In the genomic region with DNA sequence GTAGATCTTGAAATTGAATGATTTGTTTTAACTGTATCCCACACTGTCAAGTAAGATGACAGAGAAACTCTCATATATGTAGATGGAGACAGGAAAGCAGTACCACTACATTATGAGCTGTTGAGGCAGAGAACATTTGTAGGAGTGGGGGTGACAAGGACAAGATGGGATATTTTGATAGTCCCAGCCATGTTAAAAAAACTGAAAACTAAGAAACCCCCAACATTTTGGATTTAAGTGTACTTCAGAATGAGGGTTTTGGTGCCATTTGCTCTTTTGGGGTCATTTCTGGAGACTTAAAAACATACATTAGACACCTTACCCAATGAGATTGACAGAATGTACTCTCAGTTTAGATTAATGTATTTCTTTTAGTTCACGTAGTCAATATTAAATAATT, we compare ENCODE assay signal across 12 cellular contexts.
A peak's percentile ranks its signal among the peaks of the same experiment; 100 is the strongest.
DNase-seq lines count a peak whose midpoint lies in the region; ATAC-seq and TF ChIP-seq lines count a peak whose summit lies in the region.
"Had no signal": no experiment of that assay in that cellular context is flagged by ENCODE, and none has a peak within 500 bp of the region (broad histone marks: within the 10 kb centered on the region; RNA-seq: fewer than 3 reads in every experiment).

No MANE protein-coding gene starts in this region.

- H3K4me1 Mint-ChIP-seq in activated CD4-positive, alpha-beta T cell treated with anti-CD3 and anti-CD28 coated beads, Interleukin-2, amount 10 ng/mL, durations not matched to agents 7 days and 5 days: peaks cover 25% of the 10 kb centered on the region
- H3K4me1 Mint-ChIP-seq in T-helper 17 cell: peaks cover 18% of the 10 kb centered on the region
- H3K4me1 Mint-ChIP-seq in stimulated activated effector memory CD8-positive, alpha-beta T cell treated with anti-CD3 and anti-CD28 coated beads, Interleukin-12 subunit alpha, Interleukin-12 subunit beta, amount 100 ng/mL, for 72 hours: peaks cover 34% of the 10 kb centered on the region

- peak overlapping the region; percentile 32 for H3K27ac Mint-ChIP-seq in activated CD4-positive, alpha-beta T cell treated with anti-CD3 and anti-CD28 coated beads, Interleukin-2, amount 10 ng/mL, durations not matched to agents 7 days and 5 days
- peak overlapping the region; percentile 86 for H3K27ac Mint-ChIP-seq in T-helper 17 cell
- peak overlapping the region; percentile 7 for H3K27ac Mint-ChIP-seq in stimulated activated effector memory CD8-positive, alpha-beta T cell treated with anti-CD3 and anti-CD28 coated beads, Interleukin-12 subunit alpha, Interleukin-12 subunit beta, amount 100 ng/mL, for 72 hours

- H3K36me3 ChIP-seq in left lung (no peaks in the 10 kb centered on the region), ascending aorta (no peaks in the 10 kb centered on the region)

- DNase-seq in activated CD4-positive, alpha-beta T cell treated with anti-CD3 and anti-CD28 coated beads, Interleukin-2, amount 10 ng/mL, durations not matched to agents 7 days and 5 days: no peak
- DNase-seq in activated CD4-positive, alpha-beta T cell treated with anti-CD3 and anti-CD28 coated beads for 4 hours: no peak
- no peak for DNase-seq in T-helper 17 cell
- no peak for DNase-seq in left lung
- DNase-seq in stimulated activated effector memory CD8-positive, alpha-beta T cell treated with anti-CD3 and anti-CD28 coated beads, Interleukin-12 subunit alpha, Interleukin-12 subunit beta, amount 100 ng/mL, for 72 hours (ENCODE audit: low spot score in 2 of 2): no peak
- DNase-seq in ascending aorta (ENCODE audit: low spot score in 2 of 2): no peak
- DNase-seq: hypothalamus, NCI-H1092 treated with DMSO at 0.1 percent for 48 hours, NCI-H510A treated with DMSO at 0.1 percent for 48 hours had no signal

- CTCF ChIA-PET in activated CD4-positive, alpha-beta T cell treated with anti-CD3 and anti-CD28 coated beads, Interleukin-2, amount 10 ng/mL, durations not matched to agents 7 days and 5 days (lab: Charles Lee): no interaction called here

- TF ChIP-seq CTCF in left lung (IDR thresholded peaks at IDR 0.05) (no peak), ascending aorta (IDR thresholded peaks at IDR 0.05) (no peak)

- H3K4me1 ChIP-seq in left lung (peaks cover 0 to 34% of the 10 kb centered on the region in 2 donors), ascending aorta (peaks cover 0 to 8% of the 10 kb centered on the region in 2 donors)

- H3K9me3 ChIP-seq in T-helper 17 cell (ENCODE audit: control insufficient read depth, low read length, poor library complexity, severe bottlenecking): no peaks in the 10 kb centered on the region
- H3K9me3 ChIP-seq in left lung: no peaks in the 10 kb centered on the region
- H3K9me3 ChIP-seq in ascending aorta: no peaks in the 10 kb centered on the region

- intact Hi-C loops in left lung (cut with DNase I) (no loop called here), ascending aorta (cut with DNase I) (loop anchor here (5.0 to 10.0 kb wide), 5 partner anchors 194 to 523 kb away; partner anchors contain the start of genes DCK, GRSF1 and MOB1B)

- peaks cover 76% of the 10 kb centered on the region for H3K27me3 Mint-ChIP-seq in activated CD4-positive, alpha-beta T cell treated with anti-CD3 and anti-CD28 coated beads, Interleukin-2, amount 10 ng/mL, durations not matched to agents 7 days and 5 days
- H3K27me3 Mint-ChIP-seq in T-helper 17 cell: peaks cover 57% of the 10 kb centered on the region

- no peaks in the 10 kb centered on the region for H3K36me3 Mint-ChIP-seq in activated CD4-positive, alpha-beta T cell treated with anti-CD3 and anti-CD28 coated beads, Interleukin-2, amount 10 ng/mL, durations not matched to agents 7 days and 5 days (ENCODE audit: low read depth)
- H3K36me3 Mint-ChIP-seq in T-helper 17 cell (ENCODE audit: low read depth): no peaks in the 10 kb centered on the region
- H3K36me3 Mint-ChIP-seq in stimulated activated effector memory CD8-positive, alpha-beta T cell treated with anti-CD3 and anti-CD28 coated beads, Interleukin-12 subunit alpha, Interleukin-12 subunit beta, amount 100 ng/mL, for 72 hours: no peaks in the 10 kb centered on the region

- H3K27ac ChIP-seq in left lung (peak overlapping the region; percentile 16 to 76), ascending aorta (no peak overlapping the region)
- H3K27ac ChIP-seq: RWPE1 had no signal

- peaks cover 0 to 48% of the 10 kb centered on the region in 2 donors for H3K27me3 ChIP-seq in left lung
- no peaks in the 10 kb centered on the region for H3K27me3 ChIP-seq in ascending aorta

- H3K4me3 ChIP-seq in left lung: peak overlapping the region in 1 of 2 donors; percentile 56
- H3K4me3 ChIP-seq in ascending aorta: peak overlapping the region in 1 of 2 donors; percentile 83

- ATAC-seq in T-helper 17 cell (no peak), left lung (no peak), GM18517 (IDR thresholded peaks at IDR 0.05; ENCODE audit: unreplicated experiment) (no peak), GM18511 (IDR thresholded peaks at IDR 0.05; ENCODE audit: unreplicated experiment) (no peak)
- no peak for ATAC-seq in stimulated activated effector memory CD8-positive, alpha-beta T cell treated with anti-CD3 and anti-CD28 coated beads, Interleukin-12 subunit alpha, Interleukin-12 subunit beta, amount 100 ng/mL, for 72 hours

- H3K9me3 Mint-ChIP-seq in activated CD4-positive, alpha-beta T cell treated with anti-CD3 and anti-CD28 coated beads, Interleukin-2, amount 10 ng/mL, durations not matched to agents 7 days and 5 days: no peaks in the 10 kb centered on the region
- H3K9me3 Mint-ChIP-seq in stimulated activated effector memory CD8-positive, alpha-beta T cell treated with anti-CD3 and anti-CD28 coated beads, Interleukin-12 subunit alpha, Interleukin-12 subunit beta, amount 100 ng/mL, for 72 hours: no peaks in the 10 kb centered on the region

- POLR2A ChIA-PET in activated CD4-positive, alpha-beta T cell treated with anti-CD3 and anti-CD28 coated beads, Interleukin-2, amount 10 ng/mL, durations not matched to agents 7 days and 5 days (lab: Charles Lee): no interaction called here

- peak overlapping the region; percentile 71 for H3K4me3 Mint-ChIP-seq in activated CD4-positive, alpha-beta T cell treated with anti-CD3 and anti-CD28 coated beads, Interleukin-2, amount 10 ng/mL, durations not matched to agents 7 days and 5 days
- peak overlapping the region; percentile 36 for H3K4me3 Mint-ChIP-seq in T-helper 17 cell
- peak overlapping the region; percentile 66 for H3K4me3 Mint-ChIP-seq in stimulated activated effector memory CD8-positive, alpha-beta T cell treated with anti-CD3 and anti-CD28 coated beads, Interleukin-12 subunit alpha, Interleukin-12 subunit beta, amount 100 ng/mL, for 72 hours

Comparison
In these comparisons a context has a peak if more than half of its experiments do, and no peak if none do; other contexts are left out.
1. H3K27ac Mint-ChIP-seq: peak in every context shown above with its lines; median percentile 86 in T-helper 17 cell; 32 in activated CD4-positive, alpha-beta T cell treated with anti-CD3 and anti-CD28 coated beads, Interleukin-2, amount 10 ng/mL, durations not matched to agents 7 days and 5 days; 7 in stimulated activated effector memory CD8-positive, alpha-beta T cell treated with anti-CD3 and anti-CD28 coated beads, Interleukin-12 subunit alpha, Interleukin-12 subunit beta, amount 100 ng/mL, for 72 hours.
2. H3K27ac ChIP-seq: peak in left lung (2 of 2); none in ascending aorta (0 of 2).
3. Peak in every context shown above with its lines, with median percentiles within 50 percentile points of each other: H3K4me3 Mint-ChIP-seq.